ENCODE assay signal across 8 cellular contexts in genomic region chr14:24146978-24147760, GRCh38. TPM values are rescaled to one million over a fixed set of nuclear protein-coding genes. Genes with fewer than 3 reads are reported as not detected.
A peak's percentile ranks its signal among the peaks of the same experiment; 100 is the strongest.
DNase-seq lines count a peak whose midpoint lies in the region; ATAC-seq and FAIRE-seq lines count a peak whose summit lies in the region.

Gene RNF31, plus strand, starts transcription at chr14:24147498. Its CDS starts 201 bp downstream, at chr14:24147699.

- H3K9me3 ChIP-seq in endocrine pancreas (ENCODE audit: control insufficient read depth, low read length) = no peaks in the 10 kb centered on the region

- H3K36me3 ChIP-seq in endocrine pancreas (ENCODE audit: control insufficient read depth, insufficient read depth, low read length) = peaks cover 3% of the 10 kb centered on the region

- peak; percentile 73 for ATAC-seq in GM21367 (IDR thresholded peaks at IDR 0.05; ENCODE audit: unreplicated experiment)

- DNase-seq in COLO829 (ENCODE audit: low spot score) (peak; percentile 97), HTR-8/SVneo (ENCODE audit: insufficient read length, low spot score) (peak; percentile 82), NOMO-1 treated with dmso at 0.1 percent for 144 hours (lab: John Stamatoyannopoulos, UW; ENCODE audit: unreplicated experiment) (peak; percentile 98), mesenteric fat pad (ENCODE audit: low spot score) (peak; percentile 99)
- peak; percentile 82 to 93 (median 84) for DNase-seq in activated CD8-positive, alpha-beta memory T cell treated with anti-CD3 and anti-CD28 coated beads for 48 hours (ENCODE audit: low read depth in 2 of 3, low spot score in 2 of 3)
- peak; percentile 90 for DNase-seq in stimulated activated CD8-positive, alpha-beta memory T cell treated with anti-CD3 and anti-CD28 coated beads, Interleukin-15, amount 100 ng/mL, for 24 hours (ENCODE audit: low read depth)

- peak; percentile 26 for FAIRE-seq in HTR-8/SVneo (lab: Jason Lieb, UNC)

- H3K27me3 ChIP-seq in endocrine pancreas (ENCODE audit: control insufficient read depth, insufficient read depth, low read length) = no peaks in the 10 kb centered on the region

- peaks cover 6% of the 10 kb centered on the region for H3K4me1 ChIP-seq in endocrine pancreas (ENCODE audit: control insufficient read depth, insufficient read depth, low read length)

- peak within 1 kb of the TSS; percentile 92 for H3K9ac ChIP-seq in endocrine pancreas (ENCODE audit: control insufficient read depth, insufficient read depth, low read length)

- H3K4me3 ChIP-seq in endocrine pancreas (ENCODE audit: control insufficient read depth, insufficient read depth, low read length) = peak within 1 kb of the TSS; percentile 83

RNA-seq across cellular contexts. Expression of gene RNF31, which starts in this region (rescaled TPM):
- 60.0 TPM for total RNA-seq in mesenteric fat pad

Comparison
In these comparisons a context has a peak if more than half of its experiments do, and no peak if none do; other contexts are left out.
1. Peak in every context shown above with its lines: DNase-seq, ATAC-seq and H3K4me3 ChIP-seq.